1 cellular context compared by ENCODE assay signal in genomic region chr6:144606041-144606440, GRCh38.
TF ChIP-seq lines count a peak whose summit lies in the region.

No MANE protein-coding gene starts in this region.

TF ChIP-seq in HepG2, 621 proteins besides CTCF, POLR2A, EP300 and RAD21 (continued from another document):
- TF ChIP-seq ZNF691 (CRISPR knock-in tag; IDR thresholded peaks at IDR 0.05; ENCODE audit: borderline replicate concordance, low read depth) (no peak), FLYWCH1 (CRISPR knock-in tag; IDR thresholded peaks at IDR 0.05) (no peak), IKZF1 (IDR thresholded peaks at IDR 0.05) (no peak), ZNF138 (CRISPR knock-in tag; IDR thresholded peaks at IDR 0.05; ENCODE audit: low read depth) (no peak), SYNCRIP (IDR thresholded peaks at IDR 0.05; ENCODE audit: insufficient read depth, low read depth, low read length) (no peak), SSRP1 (CRISPR knock-in tag; IDR thresholded peaks at IDR 0.05) (no peak), ATF7 (IDR thresholded peaks at IDR 0.05) (peak; percentile 96), ATF7 (CRISPR knock-in tag; IDR thresholded peaks at IDR 0.05) (no peak), ZNF326 (CRISPR knock-in tag; IDR thresholded peaks at IDR 0.05; ENCODE audit: borderline replicate concordance) (no peak), IRF9 (CRISPR knock-in tag; IDR thresholded peaks at IDR 0.05; ENCODE audit: borderline replicate concordance) (no peak), ZNF382 (CRISPR knock-in tag; IDR thresholded peaks at IDR 0.05; ENCODE audit: borderline replicate concordance) (no peak), ADNP (CRISPR knock-in tag; IDR thresholded peaks at IDR 0.05) (no peak), CREB1 (IDR thresholded peaks at IDR 0.05) (peak; percentile 60), CREB1 (CRISPR knock-in tag; IDR thresholded peaks at IDR 0.05) (no peak), SOX6 (IDR thresholded peaks at IDR 0.05) (no peak), SOX6 (CRISPR knock-in tag; IDR thresholded peaks at IDR 0.05) (no peak), ZNF891 (CRISPR knock-in tag; IDR thresholded peaks at IDR 0.05) (no peak)
